ENCODE assay signal across 11 cellular contexts in the genomic region with DNA sequence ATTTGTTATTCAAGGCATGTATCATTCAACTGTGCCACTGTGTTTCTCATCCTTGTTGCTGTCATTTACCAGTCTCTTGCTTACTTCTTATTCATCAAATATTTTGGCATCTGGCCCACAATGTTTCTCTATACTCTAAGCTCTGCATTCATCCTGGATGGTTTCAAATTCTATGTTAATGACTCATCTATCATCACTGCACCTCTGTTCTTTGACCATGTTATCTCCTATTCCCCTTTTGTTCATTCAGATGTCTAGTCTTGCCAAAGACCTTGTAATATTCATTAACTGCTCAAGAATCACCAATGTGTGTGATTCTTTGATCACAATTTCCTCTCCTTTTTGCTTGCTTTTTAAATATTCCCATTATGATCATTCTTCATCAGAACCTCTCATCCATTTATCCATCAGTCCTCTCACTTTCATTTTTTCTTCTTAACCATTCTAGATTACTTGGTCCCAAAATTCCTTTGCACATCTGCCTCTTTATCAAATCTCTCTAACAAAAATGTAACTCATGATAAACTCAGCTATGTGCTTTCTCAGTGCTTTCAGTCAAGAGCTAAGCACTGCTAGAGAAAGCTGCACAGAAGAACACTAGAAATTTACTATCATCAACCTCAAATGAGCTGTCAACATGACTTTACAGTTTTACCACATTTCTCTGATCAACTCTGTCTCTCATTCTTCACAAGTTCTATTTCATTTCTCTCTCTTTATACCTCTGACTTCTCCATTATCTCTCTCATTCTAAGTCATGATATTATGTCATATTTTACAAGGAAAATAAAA. TPM values are rescaled to one million over a fixed set of nuclear protein-coding genes. Genes with fewer than 3 reads are reported as not detected.
DNase-seq lines count a peak whose midpoint lies in the region; ATAC-seq and TF ChIP-seq lines count a peak whose summit lies in the region.
"Had no signal": no experiment of that assay in that cellular context is flagged by ENCODE, and none has a peak within 500 bp of the region (broad histone marks: within the 10 kb centered on the region; RNA-seq: fewer than 3 reads in every experiment).

No MANE protein-coding gene starts in this region.

- H3K27ac Mint-ChIP-seq in activated T-cell treated with anti-CD3 and anti-CD28 coated beads, Interleukin-2, amount 50 U/mL, for 24 hours, result peak overlapping the region; percentile 35

- H3K36me3 Mint-ChIP-seq in activated T-cell treated with anti-CD3 and anti-CD28 coated beads, Interleukin-2, amount 50 U/mL, for 24 hours (ENCODE audit: low read depth), result no peaks in the 10 kb centered on the region

- no peak overlapping the region for H3K27ac ChIP-seq in smooth muscle cell (ENCODE audit: low read depth)
- H3K27ac ChIP-seq: gastroesophageal sphincter had no signal

- no peak for ATAC-seq in GM21529 (IDR thresholded peaks at IDR 0.05; ENCODE audit: unreplicated experiment)
- no peak for ATAC-seq in HG03159 (IDR thresholded peaks at IDR 0.05; ENCODE audit: unreplicated experiment)
- ATAC-seq: gastroesophageal sphincter, Right ventricle myocardium inferior had no signal

- peak overlapping the region; percentile 6 for H3K4me2 ChIP-seq in smooth muscle cell

- H3K4me1 ChIP-seq in smooth muscle cell (ENCODE audit: low read depth), result no peaks in the 10 kb centered on the region
- H3K4me1 ChIP-seq: gastroesophageal sphincter had no signal

- no peaks in the 10 kb centered on the region for H3K36me3 ChIP-seq in smooth muscle cell (ENCODE audit: low read depth)
- H3K36me3 ChIP-seq: gastroesophageal sphincter had no signal

- H3K9me3 Mint-ChIP-seq in activated T-cell treated with anti-CD3 and anti-CD28 coated beads, Interleukin-2, amount 50 U/mL, for 24 hours, result no peaks in the 10 kb centered on the region

- H3K27me3 Mint-ChIP-seq in activated T-cell treated with anti-CD3 and anti-CD28 coated beads, Interleukin-2, amount 50 U/mL, for 24 hours, result no peaks in the 10 kb centered on the region

- H3K4me1 Mint-ChIP-seq in activated T-cell treated with anti-CD3 and anti-CD28 coated beads, Interleukin-2, amount 50 U/mL, for 24 hours (ENCODE audit: low read depth), result peaks cover 38% of the 10 kb centered on the region

- no peak overlapping the region for H3K9ac ChIP-seq in smooth muscle cell (ENCODE audit: low read depth)

- no peak overlapping the region for H3K4me3 Mint-ChIP-seq in activated T-cell treated with anti-CD3 and anti-CD28 coated beads, Interleukin-2, amount 50 U/mL, for 24 hours

- H3F3A ChIP-seq in smooth muscle cell (ENCODE audit: low read depth), result peaks cover 4% of the 10 kb centered on the region

- peaks cover 14% of the 10 kb centered on the region for H4K20me1 ChIP-seq in smooth muscle cell (ENCODE audit: low read depth)

- TF ChIP-seq CTCF in smooth muscle cell (IDR thresholded peaks at IDR 0.05; ENCODE audit: borderline replicate concordance, insufficient read depth, poor library complexity, severe bottlenecking), result no peak

- H3K4me3 ChIP-seq in smooth muscle cell, result no peak overlapping the region
- H3K4me3 ChIP-seq: gastroesophageal sphincter had no signal

- no peak overlapping the region for H2AFZ ChIP-seq in smooth muscle cell (ENCODE audit: low read depth)

- no peaks in the 10 kb centered on the region for H3K27me3 ChIP-seq in smooth muscle cell (ENCODE audit: low read depth)
- H3K27me3 ChIP-seq: gastroesophageal sphincter had no signal

- H3K9me3 ChIP-seq in smooth muscle cell (replicated peaks; ENCODE audit: low read depth), result no peaks in the 10 kb centered on the region
- H3K9me3 ChIP-seq: gastroesophageal sphincter had no signal

- peaks cover 56% of the 10 kb centered on the region for H3K79me2 ChIP-seq in smooth muscle cell (ENCODE audit: low read depth)

- no peak for DNase-seq in activated T-cell treated with anti-CD3 and anti-CD28 coated beads, Interleukin-2, amount 50 U/mL, for 24 hours
- no peak for DNase-seq in activated T-cell treated with anti-CD3 and anti-CD28 coated beads for 4 hours
- DNase-seq in OCI-M1 (lab: John Stamatoyannopoulos, UW), result peak; percentile 49
- DNase-seq in dermis blood vessel endothelial cell, result peak; percentile 39
- DNase-seq in smooth muscle cell (lab: John Stamatoyannopoulos, UW; ENCODE audit: unreplicated experiment), result no peak
- DNase-seq in midbrain (lab: John Stamatoyannopoulos, UW), result no peak
- DNase-seq: stimulated activated CD4-positive, alpha-beta T cell treated with anti-CD3 and anti-CD28 coated beads, Interleukin-2, amount 100 ng/mL, for 48 hours had no signal

RNA-seq across cellular contexts. Expression of gene PRKACB, which starts 54.4 kb away (rescaled TPM):
- total RNA-seq in dermis blood vessel endothelial cell (20.6 and 30.8 TPM in 2 replicates), smooth muscle cell (42.3 and 46.5 TPM in 2 replicates)
- 18.8 and 19.4 TPM in 2 replicates for polyA plus RNA-seq in smooth muscle cell

Comparison
In these comparisons a context has a peak if more than half of its experiments do, and no peak if none do; other contexts are left out.
1. DNase-seq: peak in OCI-M1 (single experiment) and dermis blood vessel endothelial cell (single experiment); none in activated T-cell treated with anti-CD3 and anti-CD28 coated beads, Interleukin-2, amount 50 U/mL, for 24 hours (single experiment), activated T-cell treated with anti-CD3 and anti-CD28 coated beads for 4 hours (single experiment), smooth muscle cell (single experiment) and midbrain (single experiment).